1 cellular context compared by ENCODE assay signal in the genomic region with DNA sequence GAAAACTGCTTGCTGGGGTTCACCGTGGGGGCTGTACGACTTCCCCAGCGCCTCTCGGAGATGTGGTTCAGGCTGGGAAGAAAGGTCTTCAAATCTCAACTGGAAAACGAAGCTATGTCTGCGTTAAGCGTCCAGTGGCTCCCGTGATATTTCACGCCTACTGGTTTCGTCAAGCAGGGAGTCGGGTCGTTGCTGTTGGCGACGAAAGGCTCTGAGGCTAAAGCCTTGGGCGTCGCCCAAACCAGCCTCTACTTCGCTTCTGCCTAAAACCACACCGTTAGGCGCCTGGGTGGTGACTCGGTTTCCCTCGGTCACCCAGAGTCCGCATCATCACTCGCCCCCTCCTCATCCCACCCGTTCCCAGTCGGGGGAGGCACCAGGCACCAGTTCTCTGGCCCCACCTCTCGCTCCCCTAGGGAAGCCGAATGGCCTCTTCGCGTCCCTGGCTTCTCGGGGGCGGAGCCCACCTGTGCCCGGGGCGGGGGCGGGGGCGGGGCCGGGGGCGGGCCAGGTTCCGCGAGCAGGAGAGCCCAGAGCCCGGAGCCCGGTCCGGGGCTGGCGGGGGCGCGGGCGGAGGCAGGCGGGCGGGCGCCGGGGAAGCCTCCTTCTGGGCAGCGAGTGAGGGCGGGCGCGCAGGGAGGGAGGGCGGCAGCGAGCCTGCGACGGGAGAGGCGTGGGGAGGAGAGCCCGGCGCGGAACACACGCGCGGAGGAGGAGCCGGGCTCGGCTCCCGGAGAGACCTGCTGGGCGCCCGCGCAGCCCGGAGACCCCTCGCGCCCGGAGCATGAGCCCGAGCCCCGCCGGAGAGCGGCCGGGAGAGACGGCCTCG.
TF ChIP-seq lines count a peak whose summit lies in the region.

A gene (plus strand): TSS at position 510 of the 829 bp plus-strand sequence. CDS start 438 bp downstream, outside the sequence.

TF ChIP-seq in HEK293, 187 proteins besides CTCF, POLR2A, EP300 and RAD21 (continued from another document):
- TF ChIP-seq, protein P1, sequence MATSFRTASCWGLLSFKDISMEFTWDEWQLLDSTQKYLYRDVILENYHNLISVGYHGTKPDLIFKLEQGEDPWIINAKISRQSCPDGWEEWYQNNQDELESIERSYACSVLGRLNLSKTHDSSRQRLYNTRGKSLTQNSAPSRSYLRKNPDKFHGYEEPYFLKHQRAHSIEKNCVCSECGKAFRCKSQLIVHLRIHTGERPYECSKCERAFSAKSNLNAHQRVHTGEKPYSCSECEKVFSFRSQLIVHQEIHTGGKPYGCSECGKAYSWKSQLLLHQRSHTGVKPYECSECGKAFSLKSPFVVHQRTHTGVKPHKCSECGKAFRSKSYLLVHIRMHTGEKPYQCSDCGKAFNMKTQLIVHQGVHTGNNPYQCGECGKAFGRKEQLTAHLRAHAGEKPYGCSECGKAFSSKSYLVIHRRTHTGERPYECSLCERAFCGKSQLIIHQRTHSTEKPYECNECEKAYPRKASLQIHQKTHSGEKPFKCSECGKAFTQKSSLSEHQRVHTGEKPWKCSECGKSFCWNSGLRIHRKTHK (tag by site-specific recombination; IDR thresholded peaks at IDR 0.05), result no peak
- TF ChIP-seq KLF8 (tag by site-specific recombination; IDR thresholded peaks at IDR 0.05) (peak; percentile 32; the same call in 1 of the 2 replicates), GLIS2 (tag by site-specific recombination; IDR thresholded peaks at IDR 0.05) (peak; percentile 90), WT1 (tag by site-specific recombination; IDR thresholded peaks at IDR 0.05) (no peak), ZNF24 (tag by site-specific recombination; IDR thresholded peaks at IDR 0.05) (no peak; the same call in 1 of the 2 replicates), OSR2 (tag by site-specific recombination; IDR thresholded peaks at IDR 0.05) (peak; percentile 44; the same call in 1 of the 2 replicates), ZSCAN30 (tag by site-specific recombination; IDR thresholded peaks at IDR 0.05) (peak; percentile 52; the same call in 1 of the 2 replicates), ZBTB48 (tag by site-specific recombination; IDR thresholded peaks at IDR 0.05) (peak; percentile 78), ZNF2 (tag by site-specific recombination; IDR thresholded peaks at IDR 0.05) (no peak), ZNF155 (tag by site-specific recombination; IDR thresholded peaks at IDR 0.05) (no peak), EGR2 (tag by site-specific recombination; IDR thresholded peaks at IDR 0.05; ENCODE audit: low read depth) (peak; percentile 78), ZNF239 (tag by site-specific recombination; IDR thresholded peaks at IDR 0.05) (no peak), SP2 (tag by site-specific recombination; IDR thresholded peaks at IDR 0.05) (peak; percentile 63), KLF1 (tag by site-specific recombination; IDR thresholded peaks at IDR 0.05) (0 out of 2 replicates have a peak, but pooled peaks have one; percentile 31), ZNF175 (tag by site-specific recombination; IDR thresholded peaks at IDR 0.05) (no peak), ZEB2 (tag by site-specific recombination; IDR thresholded peaks at IDR 0.05) (0 out of 2 replicates have a peak, but pooled peaks have one; percentile 40), ZNF629 (tag by site-specific recombination; IDR thresholded peaks at IDR 0.05) (0 out of 2 replicates have a peak, but pooled peaks have one; percentile 18), ZNF791 (tag by site-specific recombination; IDR thresholded peaks at IDR 0.05) (no peak), ZNF76 (tag by site-specific recombination; IDR thresholded peaks at IDR 0.05; ENCODE audit: borderline replicate concordance, low read depth) (peak; percentile 30; the same call in 1 of the 2 replicates), ZNF670 (tag by site-specific recombination; IDR thresholded peaks at IDR 0.05; ENCODE audit: low read depth) (no peak), ZFP69B (tag by site-specific recombination; IDR thresholded peaks at IDR 0.05) (peak; percentile 81), SETDB1 (IDR thresholded peaks at IDR 0.05; ENCODE audit: insufficient read length, low read length) (peak; percentile 49), ZNF133 (tag by site-specific recombination; IDR thresholded peaks at IDR 0.05) (no peak), ZNF202 (tag by site-specific recombination; IDR thresholded peaks at IDR 0.05; ENCODE audit: borderline replicate concordance) (no peak), SP7 (tag by site-specific recombination; IDR thresholded peaks at IDR 0.05) (peak; percentile 53; the same call in 1 of the 2 replicates), ZNF501 (tag by site-specific recombination; IDR thresholded peaks at IDR 0.05) (peak; percentile 52; the same call in 1 of the 2 replicates)
- TF ChIP-seq, protein P2, sequence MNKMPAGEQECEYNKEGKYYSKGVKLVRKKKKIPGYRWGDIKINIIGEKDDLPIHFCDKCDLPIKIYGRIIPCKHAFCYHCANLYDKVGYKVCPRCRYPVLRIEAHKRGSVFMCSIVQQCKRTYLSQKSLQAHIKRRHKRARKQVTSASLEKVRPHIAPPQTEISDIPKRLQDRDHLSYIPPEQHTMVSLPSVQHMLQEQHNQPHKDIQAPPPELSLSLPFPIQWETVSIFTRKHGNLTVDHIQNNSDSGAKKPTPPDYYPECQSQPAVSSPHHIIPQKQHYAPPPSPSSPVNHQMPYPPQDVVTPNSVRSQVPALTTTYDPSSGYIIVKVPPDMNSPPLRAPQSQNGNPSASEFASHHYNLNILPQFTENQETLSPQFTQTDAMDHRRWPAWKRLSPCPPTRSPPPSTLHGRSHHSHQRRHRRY (tag by site-specific recombination; IDR thresholded peaks at IDR 0.05), result no peak
- TF ChIP-seq, protein P3, sequence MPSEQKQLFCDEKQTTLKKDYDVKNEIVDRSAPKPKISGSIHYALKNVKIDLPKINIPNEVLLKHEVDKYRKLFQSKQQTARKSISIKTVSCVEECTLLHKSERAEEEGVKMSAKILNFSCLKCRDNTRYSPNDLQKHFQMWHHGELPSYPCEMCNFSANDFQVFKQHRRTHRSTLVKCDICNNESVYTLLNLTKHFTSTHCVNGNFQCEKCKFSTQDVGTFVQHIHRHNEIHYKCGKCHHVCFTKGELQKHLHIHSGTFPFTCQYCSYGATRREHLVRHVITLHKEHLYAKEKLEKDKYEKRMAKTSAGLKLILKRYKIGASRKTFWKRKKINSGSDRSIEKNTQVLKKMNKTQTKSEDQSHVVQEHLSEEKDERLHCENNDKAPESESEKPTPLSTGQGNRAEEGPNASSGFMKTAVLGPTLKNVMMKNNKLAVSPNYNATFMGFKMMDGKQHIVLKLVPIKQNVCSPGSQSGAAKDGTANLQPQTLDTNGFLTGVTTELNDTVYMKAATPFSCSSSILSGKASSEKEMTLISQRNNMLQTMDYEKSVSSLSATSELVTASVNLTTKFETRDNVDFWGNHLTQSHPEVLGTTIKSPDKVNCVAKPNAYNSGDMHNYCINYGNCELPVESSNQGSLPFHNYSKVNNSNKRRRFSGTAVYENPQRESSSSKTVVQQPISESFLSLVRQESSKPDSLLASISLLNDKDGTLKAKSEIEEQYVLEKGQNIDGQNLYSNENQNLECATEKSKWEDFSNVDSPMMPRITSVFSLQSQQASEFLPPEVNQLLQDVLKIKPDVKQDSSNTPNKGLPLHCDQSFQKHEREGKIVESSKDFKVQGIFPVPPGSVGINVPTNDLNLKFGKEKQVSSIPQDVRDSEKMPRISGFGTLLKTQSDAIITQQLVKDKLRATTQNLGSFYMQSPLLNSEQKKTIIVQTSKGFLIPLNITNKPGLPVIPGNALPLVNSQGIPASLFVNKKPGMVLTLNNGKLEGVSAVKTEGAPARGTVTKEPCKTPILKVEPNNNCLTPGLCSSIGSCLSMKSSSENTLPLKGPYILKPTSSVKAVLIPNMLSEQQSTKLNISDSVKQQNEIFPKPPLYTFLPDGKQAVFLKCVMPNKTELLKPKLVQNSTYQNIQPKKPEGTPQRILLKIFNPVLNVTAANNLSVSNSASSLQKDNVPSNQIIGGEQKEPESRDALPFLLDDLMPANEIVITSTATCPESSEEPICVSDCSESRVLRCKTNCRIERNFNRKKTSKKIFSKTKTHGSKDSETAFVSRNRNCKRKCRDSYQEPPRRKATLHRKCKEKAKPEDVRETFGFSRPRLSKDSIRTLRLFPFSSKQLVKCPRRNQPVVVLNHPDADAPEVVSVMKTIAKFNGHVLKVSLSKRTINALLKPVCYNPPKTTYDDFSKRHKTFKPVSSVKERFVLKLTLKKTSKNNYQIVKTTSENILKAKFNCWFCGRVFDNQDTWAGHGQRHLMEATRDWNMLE (tag by site-specific recombination; conservative IDR thresholded peaks at IDR 0.05; ENCODE audit: low read depth), result no peak
- TF ChIP-seq, protein P4, sequence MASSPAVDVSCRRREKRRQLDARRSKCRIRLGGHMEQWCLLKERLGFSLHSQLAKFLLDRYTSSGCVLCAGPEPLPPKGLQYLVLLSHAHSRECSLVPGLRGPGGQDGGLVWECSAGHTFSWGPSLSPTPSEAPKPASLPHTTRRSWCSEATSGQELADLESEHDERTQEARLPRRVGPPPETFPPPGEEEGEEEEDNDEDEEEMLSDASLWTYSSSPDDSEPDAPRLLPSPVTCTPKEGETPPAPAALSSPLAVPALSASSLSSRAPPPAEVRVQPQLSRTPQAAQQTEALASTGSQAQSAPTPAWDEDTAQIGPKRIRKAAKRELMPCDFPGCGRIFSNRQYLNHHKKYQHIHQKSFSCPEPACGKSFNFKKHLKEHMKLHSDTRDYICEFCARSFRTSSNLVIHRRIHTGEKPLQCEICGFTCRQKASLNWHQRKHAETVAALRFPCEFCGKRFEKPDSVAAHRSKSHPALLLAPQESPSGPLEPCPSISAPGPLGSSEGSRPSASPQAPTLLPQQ (tag by site-specific recombination; IDR thresholded peaks at IDR 0.05), result peak; percentile 76
- TF ChIP-seq, protein P5, sequence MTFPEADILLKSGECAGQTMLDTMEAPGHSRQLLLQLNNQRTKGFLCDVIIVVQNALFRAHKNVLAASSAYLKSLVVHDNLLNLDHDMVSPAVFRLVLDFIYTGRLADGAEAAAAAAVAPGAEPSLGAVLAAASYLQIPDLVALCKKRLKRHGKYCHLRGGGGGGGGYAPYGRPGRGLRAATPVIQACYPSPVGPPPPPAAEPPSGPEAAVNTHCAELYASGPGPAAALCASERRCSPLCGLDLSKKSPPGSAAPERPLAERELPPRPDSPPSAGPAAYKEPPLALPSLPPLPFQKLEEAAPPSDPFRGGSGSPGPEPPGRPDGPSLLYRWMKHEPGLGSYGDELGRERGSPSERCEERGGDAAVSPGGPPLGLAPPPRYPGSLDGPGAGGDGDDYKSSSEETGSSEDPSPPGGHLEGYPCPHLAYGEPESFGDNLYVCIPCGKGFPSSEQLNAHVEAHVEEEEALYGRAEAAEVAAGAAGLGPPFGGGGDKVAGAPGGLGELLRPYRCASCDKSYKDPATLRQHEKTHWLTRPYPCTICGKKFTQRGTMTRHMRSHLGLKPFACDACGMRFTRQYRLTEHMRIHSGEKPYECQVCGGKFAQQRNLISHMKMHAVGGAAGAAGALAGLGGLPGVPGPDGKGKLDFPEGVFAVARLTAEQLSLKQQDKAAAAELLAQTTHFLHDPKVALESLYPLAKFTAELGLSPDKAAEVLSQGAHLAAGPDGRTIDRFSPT (tag by site-specific recombination; IDR thresholded peaks at IDR 0.05), result no peak
- TF ChIP-seq, protein P6, sequence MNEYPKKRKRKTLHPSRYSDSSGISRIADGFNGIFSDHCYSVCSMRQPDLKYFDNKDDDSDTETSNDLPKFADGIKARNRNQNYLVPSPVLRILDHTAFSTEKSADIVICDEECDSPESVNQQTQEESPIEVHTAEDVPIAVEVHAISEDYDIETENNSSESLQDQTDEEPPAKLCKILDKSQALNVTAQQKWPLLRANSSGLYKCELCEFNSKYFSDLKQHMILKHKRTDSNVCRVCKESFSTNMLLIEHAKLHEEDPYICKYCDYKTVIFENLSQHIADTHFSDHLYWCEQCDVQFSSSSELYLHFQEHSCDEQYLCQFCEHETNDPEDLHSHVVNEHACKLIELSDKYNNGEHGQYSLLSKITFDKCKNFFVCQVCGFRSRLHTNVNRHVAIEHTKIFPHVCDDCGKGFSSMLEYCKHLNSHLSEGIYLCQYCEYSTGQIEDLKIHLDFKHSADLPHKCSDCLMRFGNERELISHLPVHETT (tag by site-specific recombination; IDR thresholded peaks at IDR 0.05), result no peak
- TF ChIP-seq, protein P7, sequence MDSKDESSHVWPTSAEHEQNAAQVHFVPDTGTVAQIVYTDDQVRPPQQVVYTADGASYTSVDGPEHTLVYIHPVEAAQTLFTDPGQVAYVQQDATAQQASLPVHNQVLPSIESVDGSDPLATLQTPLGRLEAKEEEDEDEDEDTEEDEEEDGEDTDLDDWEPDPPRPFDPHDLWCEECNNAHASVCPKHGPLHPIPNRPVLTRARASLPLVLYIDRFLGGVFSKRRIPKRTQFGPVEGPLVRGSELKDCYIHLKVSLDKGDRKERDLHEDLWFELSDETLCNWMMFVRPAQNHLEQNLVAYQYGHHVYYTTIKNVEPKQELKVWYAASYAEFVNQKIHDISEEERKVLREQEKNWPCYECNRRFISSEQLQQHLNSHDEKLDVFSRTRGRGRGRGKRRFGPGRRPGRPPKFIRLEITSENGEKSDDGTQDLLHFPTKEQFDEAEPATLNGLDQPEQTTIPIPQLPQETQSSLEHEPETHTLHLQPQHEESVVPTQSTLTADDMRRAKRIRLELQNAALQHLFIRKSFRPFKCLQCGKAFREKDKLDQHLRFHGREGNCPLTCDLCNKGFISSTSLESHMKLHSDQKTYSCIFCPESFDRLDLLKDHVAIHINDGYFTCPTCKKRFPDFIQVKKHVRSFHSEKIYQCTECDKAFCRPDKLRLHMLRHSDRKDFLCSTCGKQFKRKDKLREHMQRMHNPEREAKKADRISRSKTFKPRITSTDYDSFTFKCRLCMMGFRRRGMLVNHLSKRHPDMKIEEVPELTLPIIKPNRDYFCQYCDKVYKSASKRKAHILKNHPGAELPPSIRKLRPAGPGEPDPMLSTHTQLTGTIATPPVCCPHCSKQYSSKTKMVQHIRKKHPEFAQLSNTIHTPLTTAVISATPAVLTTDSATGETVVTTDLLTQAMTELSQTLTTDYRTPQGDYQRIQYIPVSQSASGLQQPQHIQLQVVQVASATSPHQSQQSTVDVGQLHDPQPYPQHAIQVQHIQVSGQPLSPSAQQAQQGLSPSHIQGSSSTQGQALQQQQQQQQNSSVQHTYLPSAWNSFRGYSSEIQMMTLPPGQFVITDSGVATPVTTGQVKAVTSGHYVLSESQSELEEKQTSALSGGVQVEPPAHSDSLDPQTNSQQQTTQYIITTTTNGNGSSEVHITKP (tag by site-specific recombination; IDR thresholded peaks at IDR 0.05), result peak; percentile 87
TF ChIP-seq in HEK293: peak in this region for 24.
